Comparison of ENCODE assay signal across 8 cellular contexts in the genomic region with DNA sequence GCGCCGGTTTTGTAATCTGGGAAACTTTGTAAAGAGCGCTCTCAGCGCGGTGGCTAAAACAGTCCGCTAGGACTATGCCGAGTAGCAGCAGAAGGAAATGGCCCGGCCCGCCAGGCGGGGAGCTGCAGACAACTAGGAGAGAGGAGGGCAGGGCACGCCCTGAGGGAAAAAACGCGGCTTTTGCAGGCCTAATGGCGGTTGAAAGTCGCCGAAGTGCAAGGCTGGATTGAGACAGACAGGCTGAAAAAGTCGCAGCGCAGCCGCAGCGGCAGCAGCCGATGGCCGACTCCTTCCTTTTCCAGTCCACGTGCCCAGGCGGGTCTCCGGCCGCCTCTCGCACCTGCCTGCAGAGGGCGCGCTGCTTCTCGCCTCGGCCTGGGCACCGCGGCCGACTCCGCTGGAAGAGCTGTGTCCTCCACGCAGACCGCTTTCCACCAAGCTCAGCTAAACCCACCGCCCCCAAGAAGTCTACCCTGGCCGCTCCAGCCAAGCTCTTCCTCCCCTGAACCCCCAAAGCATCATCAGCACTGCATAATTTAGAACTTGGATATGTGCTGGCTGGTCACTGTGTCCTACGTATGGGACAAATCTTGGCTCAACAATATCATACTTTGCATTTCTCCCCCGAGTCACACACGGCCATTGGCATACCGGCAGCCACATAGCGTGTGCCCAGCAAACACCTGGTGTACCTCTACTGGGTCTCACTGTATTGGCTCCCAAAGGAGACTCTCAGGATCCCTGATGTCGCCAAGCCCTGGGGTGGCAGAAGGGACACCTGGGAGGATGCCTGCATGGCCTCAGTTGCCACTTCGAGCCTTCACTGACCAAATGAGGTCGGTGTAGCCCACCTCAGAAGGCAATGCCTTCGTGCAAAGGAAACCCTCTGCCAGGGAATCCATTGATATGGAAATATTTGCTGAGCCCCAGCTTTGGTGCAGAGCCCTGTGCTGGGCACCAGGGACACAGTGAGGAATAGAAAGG. TPM values are rescaled to one million over a fixed set of nuclear protein-coding genes. Genes with fewer than 3 reads are reported as not detected.
DNase-seq lines count a peak whose midpoint lies in the region; ATAC-seq and TF ChIP-seq lines count a peak whose summit lies in the region.

No MANE protein-coding gene starts in this region.

- H3K4me1 ChIP-seq in lower lobe of right lung: no peaks in the 10 kb centered on the region

- H3K27me3 Mint-ChIP-seq in dendritic cell treated with granulocyte-macrophage colony-stimulating factor and Interleukin-4, amounts not matched to agents 40 ng/mL and 50 ng/mL, for 4 days: peaks cover 2% of the 10 kb centered on the region

- H3K27me3 ChIP-seq in lower lobe of right lung (ENCODE audit: low read depth): no peaks in the 10 kb centered on the region

- peak overlapping the region; percentile 47 for H3K4me3 ChIP-seq in GM12864 (ENCODE audit: low read depth, low read length)
- peak overlapping the region; percentile 46 for H3K4me3 ChIP-seq in lower lobe of right lung

- ATAC-seq in lower lobe of right lung: peak; percentile 85 to 94

- peak overlapping the region; percentile 80 for H3K27ac ChIP-seq in lower lobe of right lung

- peak overlapping the region; percentile 89 for H3K27ac Mint-ChIP-seq in dendritic cell treated with granulocyte-macrophage colony-stimulating factor and Interleukin-4, amounts not matched to agents 40 ng/mL and 50 ng/mL, for 4 days

- peak overlapping the region; percentile 73 for H3K4me3 Mint-ChIP-seq in dendritic cell treated with granulocyte-macrophage colony-stimulating factor and Interleukin-4, amounts not matched to agents 40 ng/mL and 50 ng/mL, for 4 days

- H3K9me3 ChIP-seq in lower lobe of right lung: no peaks in the 10 kb centered on the region

- intact Hi-C loops in dendritic cell treated with granulocyte-macrophage colony-stimulating factor and Interleukin-4, amounts not matched to agents 40 ng/mL and 50 ng/mL, for 4 days (cut with micrococcal nuclease): no loop called here
- intact Hi-C loops in lower lobe of right lung (cut with DNase I): no loop called here

- no peak for DNase-seq in GM12864 (ENCODE audit: low read depth)
- peak; percentile 34 for DNase-seq in HCEC 1CT
- DNase-seq in NCI-H146 treated with DMSO at 0.1 percent for 48 hours (lab: John Stamatoyannopoulos, UW; ENCODE audit: unreplicated experiment): peak; percentile 44
- DNase-seq in activated CD4-positive, alpha-beta T cell treated with anti-CD3 and anti-CD28 coated beads for 48 hours: peak; percentile 78
- DNase-seq in lower lobe of right lung: peak; percentile 82
- DNase-seq in stimulated activated CD4-positive, alpha-beta T cell treated with anti-CD3 and anti-CD28 coated beads, TNF-alpha, amount 100 ng/mL, for 48 hours (ENCODE audit: low read depth in 3 of 3): peak; percentile 36 to 56 (median 47)
- DNase-seq in D341Med (ENCODE audit: low spot score): no peak

- TF ChIP-seq CTCF in GM12864 (IDR thresholded peaks at IDR 0.05; ENCODE audit: low read depth, low read length, missing control alignments) (peak; percentile 79), lower lobe of right lung (IDR thresholded peaks at IDR 0.05) (peak; percentile 77)

- no peaks in the 10 kb centered on the region for H3K36me3 ChIP-seq in lower lobe of right lung

- peaks cover 9% of the 10 kb centered on the region for H3K4me1 Mint-ChIP-seq in dendritic cell treated with granulocyte-macrophage colony-stimulating factor and Interleukin-4, amounts not matched to agents 40 ng/mL and 50 ng/mL, for 4 days (ENCODE audit: low read depth)

- no peaks in the 10 kb centered on the region for H3K9me3 Mint-ChIP-seq in dendritic cell treated with granulocyte-macrophage colony-stimulating factor and Interleukin-4, amounts not matched to agents 40 ng/mL and 50 ng/mL, for 4 days

- no peaks in the 10 kb centered on the region for H3K36me3 Mint-ChIP-seq in dendritic cell treated with granulocyte-macrophage colony-stimulating factor and Interleukin-4, amounts not matched to agents 40 ng/mL and 50 ng/mL, for 4 days (ENCODE audit: low read depth)

RNA-seq across cellular contexts. Expression of a gene that starts 14.5 kb away (rescaled TPM):
- 334 TPM for total RNA-seq in lower lobe of right lung

Comparison
In these comparisons a context has a peak if more than half of its experiments do, and no peak if none do; other contexts are left out.
1. DNase-seq: peak in HCEC 1CT (single experiment), NCI-H146 treated with DMSO at 0.1 percent for 48 hours (single experiment), activated CD4-positive, alpha-beta T cell treated with anti-CD3 and anti-CD28 coated beads for 48 hours (single experiment), lower lobe of right lung (single experiment) and stimulated activated CD4-positive, alpha-beta T cell treated with anti-CD3 and anti-CD28 coated beads, TNF-alpha, amount 100 ng/mL, for 48 hours (3 of 3); none in GM12864 (single experiment) and D341Med (single experiment).